ENCODE assay signal across 18 cellular contexts in genomic region chr6:124487778-124488431, GRCh38.
DNase-seq lines count a peak whose midpoint lies in the region; ATAC-seq and TF ChIP-seq lines count a peak whose summit lies in the region.
"Had no signal": no experiment of that assay in that cellular context is flagged by ENCODE, and none has a peak within 500 bp of the region (broad histone marks: within the 10 kb centered on the region; RNA-seq: fewer than 3 reads in every experiment).

No MANE protein-coding gene starts in this region.

- TF ChIP-seq CTCF in MCF 10A (IDR thresholded peaks at IDR 0.05; ENCODE audit: unreplicated experiment) (no peak), breast epithelium (IDR thresholded peaks at IDR 0.05) (no peak), foreskin keratinocyte (conservative IDR thresholded peaks at IDR 0.05) (no peak), GM13977 (IDR thresholded peaks at IDR 0.05; ENCODE audit: extremely low read depth, insufficient read depth, missing control alignments) (no peak)

- intact Hi-C loops in MCF 10A (cut with micrococcal nuclease), result no loop called here
- intact Hi-C loops in breast epithelium (cut with DNase I; ENCODE audit: low total_unique reads), result no loop called here

- H3K27me3 Mint-ChIP-seq in MCF 10A (ENCODE audit: insufficient read depth, unreplicated experiment), result no peaks in the 10 kb centered on the region
- H3K27me3 Mint-ChIP-seq: activated B cell treated with CpG ODN at 0.5 μM for 24 hours; CD4-positive, alpha-beta memory T cell had no signal

- no peaks in the 10 kb centered on the region for H3K36me3 ChIP-seq in breast epithelium
- H3K36me3 ChIP-seq: HAP-1 had no signal

- in situ Hi-C loops in GM13977 (cut with MboI; ENCODE audit: low pct_unique_long_range_greater_than_20kb, low sequenced_read_pairs, unreplicated experiment), result no loop called here

- no peak overlapping the region for H3K4me3 Mint-ChIP-seq in MCF 10A (ENCODE audit: unreplicated experiment)
- H3K4me3 Mint-ChIP-seq: activated B cell treated with CpG ODN at 0.5 μM for 24 hours; CD4-positive, alpha-beta memory T cell; mesothelial cell of epicardium had no signal

- peak; percentile 69 for DNase-seq in MCF 10A (ENCODE audit: unreplicated experiment)
- no peak for DNase-seq in breast epithelium (ENCODE audit: low spot score in 2 of 2)
- DNase-seq in foreskin keratinocyte, result peak; percentile 27 to 66
- DNase-seq in GM13977 (ENCODE audit: low spot score), result no peak
- no peak for DNase-seq in OCI-M2 (lab: John Stamatoyannopoulos, UW; ENCODE audit: unreplicated experiment)
- DNase-seq: activated B cell treated with CpG ODN at 0.5 μM for 24 hours; CD4-positive, alpha-beta memory T cell; cortex of kidney; MM.1S; NK-92 treated with Interleukin-12 subunit alpha and Interleukin-12 subunit beta, amount 100 ng/mL, for 24 hours; occipital lobe; stimulated activated CD4-positive, alpha-beta T cell treated with anti-CD3 and anti-CD28 coated beads, Interleukin-12 subunit alpha, Interleukin-12 subunit beta, amount 100 ng/mL, for 4 hours had no signal

- H3K36me3 Mint-ChIP-seq in MCF 10A (ENCODE audit: insufficient read depth, unreplicated experiment), result no peaks in the 10 kb centered on the region
- H3K36me3 Mint-ChIP-seq: CD4-positive, alpha-beta memory T cell; mesothelial cell of epicardium had no signal

- ATAC-seq in SK-N-SH treated with all-trans-retinoic acid at 6 μM for 48 hours (peak; percentile 41; the same call in 1 of the 3 replicates), foreskin keratinocyte (peak; percentile 100), GM19035 (IDR thresholded peaks at IDR 0.05; ENCODE audit: unreplicated experiment) (no peak), HG03521 (IDR thresholded peaks at IDR 0.05; ENCODE audit: unreplicated experiment) (no peak)
- ATAC-seq: A549 had no signal

- H3K4me1 ChIP-seq in breast epithelium (no peaks in the 10 kb centered on the region), foreskin keratinocyte (no peaks in the 10 kb centered on the region)
- H3K4me1 ChIP-seq: A549 had no signal

- H3K9me3 Mint-ChIP-seq in MCF 10A (ENCODE audit: unreplicated experiment), result no peaks in the 10 kb centered on the region
- H3K9me3 Mint-ChIP-seq: activated B cell treated with CpG ODN at 0.5 μM for 24 hours, mesothelial cell of epicardium had no signal

- H3K27ac ChIP-seq in breast epithelium, result no peak overlapping the region
- H3K27ac ChIP-seq in foreskin keratinocyte, result no peak overlapping the region
- H3K27ac ChIP-seq: A549 had no signal

- CTCF ChIA-PET in MCF 10A (lab: Yijun Ruan, JAX), result interaction anchor here (1.6 kb wide), 1 partner anchor 48 kb away, joined by 4 read pairs; no protein-coding TSS in a partner anchor

- H3K27me3 ChIP-seq in breast epithelium, result no peaks in the 10 kb centered on the region
- no peaks in the 10 kb centered on the region for H3K27me3 ChIP-seq in foreskin keratinocyte

- no TSS peak for BruUV-seq in MCF 10A (replicated peaks; lab: Mats Ljungman, UMichigan)

- H3K9me3 ChIP-seq in breast epithelium, result no peaks in the 10 kb centered on the region
- H3K9me3 ChIP-seq: A549, HAP-1 had no signal

- peaks cover 6% of the 10 kb centered on the region for H3K4me1 Mint-ChIP-seq in MCF 10A (ENCODE audit: insufficient read depth, unreplicated experiment)
- H3K4me1 Mint-ChIP-seq: activated B cell treated with CpG ODN at 0.5 μM for 24 hours; CD4-positive, alpha-beta memory T cell; mesothelial cell of epicardium had no signal

- H3K27ac Mint-ChIP-seq in MCF 10A (ENCODE audit: low read depth, unreplicated experiment), result no peak overlapping the region
- H3K27ac Mint-ChIP-seq: activated B cell treated with CpG ODN at 0.5 μM for 24 hours; CD4-positive, alpha-beta memory T cell; mesothelial cell of epicardium had no signal

- no peak overlapping the region for H3K4me3 ChIP-seq in breast epithelium
- H3K4me3 ChIP-seq: A549, HAP-1 had no signal

- no peak for TF ChIP-seq POLR2A in breast epithelium (IDR thresholded peaks at IDR 0.05)

- POLR2A ChIA-PET in MCF 10A (lab: Yijun Ruan, JAX), result no interaction called here

TF ChIP-seq in SK-N-SH treated with all-trans-retinoic acid at 6 μM for 48 hours, 23 proteins besides CTCF, POLR2A, EP300 and RAD21:
- TF ChIP-seq ISL1 (CRISPR knock-in tag; IDR thresholded peaks at IDR 0.05) (peak; percentile 48; the same call in 1 of the 2 replicates), RARB (CRISPR knock-in tag; IDR thresholded peaks at IDR 0.05) (no peak), PATZ1 (CRISPR knock-in tag; IDR thresholded peaks at IDR 0.05; ENCODE audit: borderline replicate concordance) (peak; percentile 45; the same call in 1 of the 2 replicates), PPARA (CRISPR knock-in tag; IDR thresholded peaks at IDR 0.05; ENCODE audit: borderline replicate concordance) (no peak), TSHZ2 (CRISPR knock-in tag; IDR thresholded peaks at IDR 0.05) (no peak)

Comparison
In these comparisons a context has a peak if more than half of its experiments do, and no peak if none do; other contexts are left out.
1. DNase-seq: peak in MCF 10A (single experiment) and foreskin keratinocyte (2 of 2); none in breast epithelium (0 of 2), GM13977 (single experiment) and OCI-M2 (single experiment).
2. ATAC-seq: peak in SK-N-SH treated with all-trans-retinoic acid at 6 μM for 48 hours (single experiment) and foreskin keratinocyte (single experiment); none in GM19035 (single experiment) and HG03521 (single experiment).